26 cellular contexts compared by ENCODE assay signal in genomic region chr1:47830021-47830420, GRCh38.
"Had no signal": no experiment of that assay in that cellular context is flagged by ENCODE, and none has a peak within 500 bp of the region (broad histone marks: within the 10 kb centered on the region; RNA-seq: fewer than 3 reads in every experiment).

No MANE protein-coding gene starts in this region.

- H3K27me3 ChIP-seq: right atrium auricular region, sigmoid colon had no signal

- H3K4me3 Mint-ChIP-seq: dendritic cell treated with granulocyte-macrophage colony-stimulating factor and Interleukin-4, amounts not matched to agents 40 ng/mL and 50 ng/mL, for 4 days; endodermal cell; mesothelial cell of epicardium; naive B cell; natural killer cell treated with Interleukin-12 subunit alpha and Interleukin-12 subunit beta and Interleukin-15 and Interleukin-18, amount 100 ng/mL, for 72 hours; stimulated activated memory B cell treated with anti-CD40 and anti-IgM and Interleukin-4, amounts not matched to agents 10 μg/mL and 1 μg/mL and 100 μg/mL, for 72 hours; stimulated activated naive CD8-positive, alpha-beta T cell treated with anti-CD3 and anti-CD28 coated beads, Interleukin-15, Interleukin-2, amounts not matched to agents 100 ng/mL and 50 ng/mL, for 24 hours had no signal

- H3K4me3 ChIP-seq: gastrocnemius medialis, lung, mucosa of descending colon, prostate gland, right atrium auricular region, sigmoid colon had no signal

- H3K36me3 ChIP-seq: gastrocnemius medialis, prostate gland, right atrium auricular region, sigmoid colon had no signal

- H2AFZ ChIP-seq: parathyroid adenoma had no signal

- H3K36me3 Mint-ChIP-seq: naive B cell; natural killer cell treated with Interleukin-12 subunit alpha and Interleukin-12 subunit beta and Interleukin-15 and Interleukin-18, amount 100 ng/mL, for 72 hours; stimulated activated memory B cell treated with anti-CD40 and anti-IgM and Interleukin-4, amounts not matched to agents 10 μg/mL and 1 μg/mL and 100 μg/mL, for 72 hours had no signal

- H3K27ac Mint-ChIP-seq: dendritic cell treated with granulocyte-macrophage colony-stimulating factor and Interleukin-4, amounts not matched to agents 40 ng/mL and 50 ng/mL, for 4 days; endodermal cell; naive B cell; natural killer cell treated with Interleukin-12 subunit alpha and Interleukin-12 subunit beta and Interleukin-15 and Interleukin-18, amount 100 ng/mL, for 72 hours; stimulated activated memory B cell treated with anti-CD40 and anti-IgM and Interleukin-4, amounts not matched to agents 10 μg/mL and 1 μg/mL and 100 μg/mL, for 72 hours; stimulated activated naive CD8-positive, alpha-beta T cell treated with anti-CD3 and anti-CD28 coated beads, Interleukin-15, Interleukin-2, amounts not matched to agents 100 ng/mL and 50 ng/mL, for 24 hours had no signal

- ATAC-seq: esophagus mucosa; gastrocnemius medialis; left ventricle myocardium superior; mucosa of descending colon; natural killer cell treated with Interleukin-12 subunit alpha and Interleukin-12 subunit beta and Interleukin-15 and Interleukin-18, amount 100 ng/mL, for 72 hours had no signal

- H3K79me2 ChIP-seq: parathyroid adenoma had no signal

- H3K4me1 ChIP-seq: gastrocnemius medialis, parathyroid adenoma, prostate gland, sigmoid colon had no signal

- H3K9ac ChIP-seq: parathyroid adenoma had no signal

- H3K4me1 Mint-ChIP-seq: naive B cell; stimulated activated memory B cell treated with anti-CD40 and anti-IgM and Interleukin-4, amounts not matched to agents 10 μg/mL and 1 μg/mL and 100 μg/mL, for 72 hours had no signal

- H3K27ac ChIP-seq: epithelial cell of prostate, parathyroid adenoma, prostate gland, sigmoid colon had no signal

- H3K9me3 Mint-ChIP-seq: endodermal cell; natural killer cell treated with Interleukin-12 subunit alpha and Interleukin-12 subunit beta and Interleukin-15 and Interleukin-18, amount 100 ng/mL, for 72 hours had no signal

- DNase-seq: caudate nucleus; cerebellar nuclear complex; effector CD8-positive, alpha-beta T cell; endodermal cell; foreskin fibroblast; gastrocnemius medialis; head of caudate nucleus; left ventricle myocardium superior; mesenchymal stem cell; naive B cell; occipital lobe; sigmoid colon; stimulated activated CD4-positive, alpha-beta T cell treated with anti-CD3 and anti-CD28 coated beads, Interleukin-4, amount 100 ng/mL, for 4 hours; trophoblast cell had no signal

- H3K9me3 ChIP-seq: gastrocnemius medialis, mucosa of descending colon, prostate gland had no signal
